ENCODE assay signal across 8 cellular contexts in the genomic region with DNA sequence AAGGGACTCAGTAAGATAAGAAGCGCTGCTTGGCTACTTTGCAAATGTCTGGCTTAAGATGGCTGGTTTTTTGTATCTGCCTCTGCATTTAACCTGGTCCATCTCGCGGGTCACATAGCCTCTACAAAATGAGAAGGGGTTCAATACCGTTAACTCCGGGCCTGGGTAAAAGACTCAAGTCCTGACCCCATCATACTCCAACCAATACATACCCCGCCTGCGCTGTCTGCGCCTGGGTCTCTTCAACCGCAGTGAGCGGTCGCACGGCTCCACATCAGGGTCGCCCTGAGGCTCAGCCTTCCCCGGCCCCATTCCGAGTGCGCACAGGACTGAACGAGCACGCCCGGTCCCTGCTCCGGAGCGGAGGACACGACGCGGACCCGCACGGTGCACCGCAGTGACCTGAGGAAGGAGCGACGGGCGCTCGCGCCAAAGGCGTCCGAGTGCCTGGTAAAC. TPM values are rescaled to one million over a fixed set of nuclear protein-coding genes. Genes with fewer than 3 reads are reported as not detected.
DNase-seq lines count a peak whose midpoint lies in the region; ATAC-seq and TF ChIP-seq lines count a peak whose summit lies in the region.

No MANE protein-coding gene starts in this region.

- peak overlapping the region; percentile 77 for H3K9ac ChIP-seq in HUES6 (ENCODE audit: low read length)

- peaks cover 33% of the 10 kb centered on the region for H3K36me3 ChIP-seq in HUES6 (ENCODE audit: control insufficient read depth, insufficient read depth, low read length)
- no peaks in the 10 kb centered on the region for H3K36me3 ChIP-seq in breast epithelium
- H3K36me3 ChIP-seq in naive thymus-derived CD4-positive, alpha-beta T cell (ENCODE audit: control insufficient read depth in 2 of 3, insufficient read depth in 3 of 3, low read length in 3 of 3), result peaks cover 0 to 10% (median 0%) of the 10 kb centered on the region in 3 experiments

- POLR2A ChIA-PET in naive thymus-derived CD4-positive, alpha-beta T cell (lab: Charles Lee), result interaction anchor here (0.6 to 1.6 kb wide), 6 partner anchors 11 to 712 kb away, joined by 3 to 5 read pairs (median 3); a partner anchor contains a TSS

- peak overlapping the region; percentile 48 to 94 (median 80) for H3K27ac Mint-ChIP-seq in naive thymus-derived CD4-positive, alpha-beta T cell

- H3K4me1 ChIP-seq in HUES6 (ENCODE audit: control insufficient read depth, insufficient read depth, low read length) (peaks cover 8% of the 10 kb centered on the region), breast epithelium (peaks cover 0 to 6% of the 10 kb centered on the region in 2 donors)
- peaks cover 4 to 7% of the 10 kb centered on the region in 2 donors for H3K4me1 ChIP-seq in naive thymus-derived CD4-positive, alpha-beta T cell (ENCODE audit: control insufficient read depth in 2 of 2, insufficient read depth in 2 of 2, low read length in 2 of 2)

- peak overlapping the region; percentile 87 to 97 (median 96) for H3K4me3 Mint-ChIP-seq in naive thymus-derived CD4-positive, alpha-beta T cell

- peaks cover 0 to 7% (median 0%) of the 10 kb centered on the region in 11 donors for H3K9me3 Mint-ChIP-seq in naive thymus-derived CD4-positive, alpha-beta T cell

- H3K27ac ChIP-seq in C4-2B, result peak overlapping the region; percentile 96
- no peak overlapping the region for H3K27ac ChIP-seq in HUES6 (ENCODE audit: low read depth, low read length)
- peak overlapping the region; percentile 82 to 92 for H3K27ac ChIP-seq in breast epithelium
- peak overlapping the region; percentile 86 for H3K27ac ChIP-seq in naive thymus-derived CD4-positive, alpha-beta T cell (ENCODE audit: low read depth, low read length)

- H3K4me1 Mint-ChIP-seq in naive thymus-derived CD4-positive, alpha-beta T cell, result peaks cover 10 to 29% (median 25%) of the 10 kb centered on the region in 7 donors

- peaks cover 0 to 4% (median 3%) of the 10 kb centered on the region in 5 donors for H3K36me3 Mint-ChIP-seq in naive thymus-derived CD4-positive, alpha-beta T cell

- no peaks in the 10 kb centered on the region for H3K27me3 Mint-ChIP-seq in naive thymus-derived CD4-positive, alpha-beta T cell

- intact Hi-C loops in breast epithelium (cut with DNase I; ENCODE audit: low total_unique reads), result no loop called here
- intact Hi-C loops in naive thymus-derived CD4-positive, alpha-beta T cell (cut with micrococcal nuclease), result loop anchor here (1.0 to 2.0 kb wide), 9 partner anchors 10 to 970 kb away; a partner anchor contains a TSS
- intact Hi-C loops in head of caudate nucleus (cut with DNase I), result no loop called here

- H3K27me3 ChIP-seq in HUES6 (ENCODE audit: control insufficient read depth, insufficient read depth, low read length) (no peaks in the 10 kb centered on the region), breast epithelium (no peaks in the 10 kb centered on the region)
- no peaks in the 10 kb centered on the region for H3K27me3 ChIP-seq in naive thymus-derived CD4-positive, alpha-beta T cell (ENCODE audit: control insufficient read depth in 2 of 2, insufficient read depth in 2 of 2, low read length in 2 of 2)

- CTCF ChIA-PET in naive thymus-derived CD4-positive, alpha-beta T cell (lab: Charles Lee), result no interaction called here

- TF ChIP-seq CTCF in C4-2B (conservative IDR thresholded peaks at IDR 0.05), result no peak
- no peak for TF ChIP-seq CTCF in breast epithelium (IDR thresholded peaks at IDR 0.05)

- DNase-seq in breast epithelium (ENCODE audit: low spot score in 2 of 2), result no peak
- DNase-seq in naive thymus-derived CD4-positive, alpha-beta T cell, result no peak
- DNase-seq in SW 1271 (lab: John Stamatoyannopoulos, UW), result no peak
- DNase-seq in head of caudate nucleus, result no peak
- no peak for DNase-seq in iPS-NIHi7 (ENCODE audit: extremely low spot score)
- DNase-seq in SIG-M5 treated with dmso at 0.1 percent for 504 hours (lab: John Stamatoyannopoulos, UW; ENCODE audit: unreplicated experiment), result no peak

- H3K9me3 ChIP-seq in HUES6 (ENCODE audit: control insufficient read depth, insufficient read depth, low read depth, low read length) (peaks cover 5% of the 10 kb centered on the region; the same call in 1 of the 2 replicates), breast epithelium (peaks cover 0 to 6% of the 10 kb centered on the region in 2 donors)
- no peaks in the 10 kb centered on the region for H3K9me3 ChIP-seq in naive thymus-derived CD4-positive, alpha-beta T cell (ENCODE audit: control insufficient read depth in 2 of 3, low read length in 3 of 3)

- H3K4me3 ChIP-seq in HUES6 (ENCODE audit: low read depth, low read length) (peak overlapping the region; percentile 97), breast epithelium (peak overlapping the region; percentile 88 to 95 (median 93))
- H3K4me3 ChIP-seq in naive thymus-derived CD4-positive, alpha-beta T cell (ENCODE audit: low read length), result peak overlapping the region; percentile 95

- TF ChIP-seq POLR2A in breast epithelium (IDR thresholded peaks at IDR 0.05), result no peak

- peak; percentile 47 for ATAC-seq in naive thymus-derived CD4-positive, alpha-beta T cell

RNA-seq across cellular contexts. Expression of a gene that starts 0.6 kb away (rescaled TPM):
- 100 to 1,000 TPM in 2 of 3 donors, 10 to 100 TPM in 1; 85.6 to 211 (median 101) TPM for total RNA-seq in breast epithelium
- 100 to 1,000 TPM in 1 of 5 experiments, 10 to 100 TPM in 4; 42.0 to 110 (median 48.5) TPM for total RNA-seq in naive thymus-derived CD4-positive, alpha-beta T cell
- polyA plus RNA-seq in naive thymus-derived CD4-positive, alpha-beta T cell, result 10 to 100 TPM; 45.8 to 47.0 TPM

RNA-seq across cellular contexts. Expression of a gene that starts 31.9 kb away (rescaled TPM):
- 1 to 10 TPM; 5.9 to 8.8 (median 5.9) TPM for total RNA-seq in breast epithelium
- total RNA-seq in naive thymus-derived CD4-positive, alpha-beta T cell, result 10 to 100 TPM in 2 of 5 experiments, 1 to 10 TPM in 3; 5.4 to 13.0 (median 9.8) TPM
- 10 to 100 TPM in 1 of 2 donors, 1 to 10 TPM in 1; 8.7 to 13.2 TPM for polyA plus RNA-seq in naive thymus-derived CD4-positive, alpha-beta T cell

RNA-seq across cellular contexts. Expression of a gene that starts 51.5 kb away (rescaled TPM):
- total RNA-seq in breast epithelium, result under 1 TPM in 2 of 3 donors, not detected in 1; 0.29 to 0.64 TPM
- total RNA-seq in naive thymus-derived CD4-positive, alpha-beta T cell, result under 1 TPM in 2 of 5 experiments, not detected in 3; 0.27 to 0.90 TPM
- not detected for polyA plus RNA-seq in naive thymus-derived CD4-positive, alpha-beta T cell

Comparison
In these comparisons a context has a peak if more than half of its experiments do, and no peak if none do; other contexts are left out.
1. intact Hi-C loops: an anchor here in naive thymus-derived CD4-positive, alpha-beta T cell (1.0 to 2.0 kb wide); none called in breast epithelium and head of caudate nucleus.